31 cellular contexts compared by ENCODE assay signal in the genomic region with DNA sequence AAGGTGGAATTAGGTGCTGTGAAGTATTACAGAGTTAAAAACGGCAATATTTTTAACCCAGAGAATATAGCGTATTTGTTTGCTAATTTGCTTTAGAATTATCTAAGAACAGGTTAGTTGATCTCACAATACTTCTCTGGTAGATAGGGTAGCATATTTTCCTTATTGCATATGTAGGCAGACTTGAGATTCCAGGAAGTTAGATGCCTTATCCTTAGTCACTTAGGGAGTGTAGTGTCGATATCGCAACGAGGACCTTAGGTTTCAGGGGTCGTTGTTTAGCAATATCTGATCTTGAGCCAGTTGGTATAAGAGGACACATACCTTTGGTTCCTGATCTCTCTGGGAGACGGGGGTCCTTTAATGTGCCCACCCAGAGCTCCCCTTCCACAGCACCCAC.
"Had no signal": no experiment of that assay in that cellular context is flagged by ENCODE, and none has a peak within 500 bp of the region (broad histone marks: within the 10 kb centered on the region; RNA-seq: fewer than 3 reads in every experiment).

No MANE protein-coding gene starts in this region.

- H3K27me3 ChIP-seq: esophagus muscularis mucosa, gastrocnemius medialis, pancreas, sigmoid colon, stomach, thyroid gland, upper lobe of right lung had no signal

- FAIRE-seq: keratinocyte, pancreas, small intestine, TTC549 had no signal

- H3K9me3 ChIP-seq: esophagus muscularis mucosa, gastrocnemius medialis, neutrophil, pancreas, psoas muscle, sigmoid colon, stomach, thyroid gland, upper lobe of right lung had no signal

- H3K27ac Mint-ChIP-seq: activated naive CD4-positive, alpha-beta T cell treated with anti-CD3 and anti-CD28 coated beads, Interleukin-2, amount 10 ng/mL, durations not matched to agents 7 days and 5 days; dendritic cell treated with granulocyte-macrophage colony-stimulating factor and Interleukin-4, amounts not matched to agents 40 ng/mL and 50 ng/mL, for 4 days; endodermal cell; stimulated activated naive B cell treated with anti-CD40 and anti-IgM and Interleukin-4, amounts not matched to agents 10 μg/mL and 1 μg/mL and 100 μg/mL, for 72 hours; T-helper 1 cell treated with Interleukin-12 subunit alpha and Interleukin-12 subunit beta and Interleukin-4 antibody, amounts not matched to agents 30 μg/mL and 1 μg/mL, for 36 hours had no signal

- H3K4me3 Mint-ChIP-seq: activated naive CD4-positive, alpha-beta T cell treated with anti-CD3 and anti-CD28 coated beads, Interleukin-2, amount 10 ng/mL, durations not matched to agents 7 days and 5 days; dendritic cell treated with granulocyte-macrophage colony-stimulating factor and Interleukin-4, amounts not matched to agents 40 ng/mL and 50 ng/mL, for 4 days; endodermal cell; nephron; stimulated activated naive B cell treated with anti-CD40 and anti-IgM and Interleukin-4, amounts not matched to agents 10 μg/mL and 1 μg/mL and 100 μg/mL, for 72 hours; T-helper 1 cell treated with Interleukin-12 subunit alpha and Interleukin-12 subunit beta and Interleukin-4 antibody, amounts not matched to agents 30 μg/mL and 1 μg/mL, for 36 hours had no signal

- H3K36me3 Mint-ChIP-seq: activated naive CD4-positive, alpha-beta T cell treated with anti-CD3 and anti-CD28 coated beads, Interleukin-2, amount 10 ng/mL, durations not matched to agents 7 days and 5 days; stimulated activated naive B cell treated with anti-CD40 and anti-IgM and Interleukin-4, amounts not matched to agents 10 μg/mL and 1 μg/mL and 100 μg/mL, for 72 hours had no signal

- H3K4me1 ChIP-seq: gastrocnemius medialis, psoas muscle, sigmoid colon had no signal

- DNase-seq: activated CD4-positive, alpha-beta T cell treated with anti-CD3 and anti-CD28 coated beads for 48 hours; activated CD4-positive, alpha-beta T cell treated with anti-CD3 and anti-CD28 coated beads, Interleukin-2, amount 50 U/mL, for 48 hours; activated CD8-positive, alpha-beta memory T cell treated with anti-CD3 and anti-CD28 coated beads for 24 hours; activated effector memory CD4-positive, alpha-beta T cell treated with anti-CD3 and anti-CD28 coated beads, Interleukin-2, amount 50 U/mL, for 16 hours; activated naive CD4-positive, alpha-beta T cell treated with anti-CD3 and anti-CD28 coated beads, Interleukin-2, amount 10 ng/mL, durations not matched to agents 7 days and 5 days; amniotic stem cell; central memory CD4-positive, alpha-beta T cell; endodermal cell; gastrocnemius medialis; glutamatergic neuron; left cardiac atrium; pancreas; psoas muscle; sigmoid colon; small intestine; stimulated activated CD4-positive, alpha-beta T cell treated with anti-CD3 and anti-CD28 coated beads, Interleukin-1b, Interleukin-23, amount 100 ng/mL, for 48 hours; stimulated activated naive B cell treated with anti-CD40 and anti-IgM and Interleukin-4, amounts not matched to agents 10 μg/mL and 1 μg/mL and 100 μg/mL, for 72 hours; stomach; SW 1271; T-helper 9 cell; thyroid gland; upper lobe of right lung had no signal

- H3K36me3 ChIP-seq: esophagus muscularis mucosa, gastrocnemius medialis, neutrophil, pancreas, sigmoid colon, stomach, thyroid gland, upper lobe of right lung had no signal

- H3K27ac ChIP-seq: esophagus muscularis mucosa, gastrocnemius medialis, neutrophil, pancreas, psoas muscle, sigmoid colon, thyroid gland, upper lobe of right lung, VCaP had no signal

- H3K9me3 Mint-ChIP-seq: activated naive CD4-positive, alpha-beta T cell treated with anti-CD3 and anti-CD28 coated beads, Interleukin-2, amount 10 ng/mL, durations not matched to agents 7 days and 5 days; dendritic cell treated with granulocyte-macrophage colony-stimulating factor and Interleukin-4, amounts not matched to agents 40 ng/mL and 50 ng/mL, for 4 days; nephron; stimulated activated naive B cell treated with anti-CD40 and anti-IgM and Interleukin-4, amounts not matched to agents 10 μg/mL and 1 μg/mL and 100 μg/mL, for 72 hours; T-helper 1 cell treated with Interleukin-12 subunit alpha and Interleukin-12 subunit beta and Interleukin-4 antibody, amounts not matched to agents 30 μg/mL and 1 μg/mL, for 36 hours had no signal

- H3K4me3 ChIP-seq: esophagus muscularis mucosa, gastrocnemius medialis, pancreas, psoas muscle, sigmoid colon, stomach, thyroid gland, upper lobe of right lung had no signal

- ATAC-seq: activated CD4-positive, CD25-positive, alpha-beta regulatory T cell treated with anti-CD3 and anti-CD28 coated beads, Interleukin-2, amount 50 U/mL, for 24 hours; gastrocnemius medialis; left cardiac atrium; pancreas; psoas muscle; stimulated activated naive B cell treated with anti-CD40 and anti-IgM and Interleukin-4, amounts not matched to agents 10 μg/mL and 1 μg/mL and 100 μg/mL, for 72 hours; upper lobe of right lung had no signal

- H3K27me3 Mint-ChIP-seq: dendritic cell treated with granulocyte-macrophage colony-stimulating factor and Interleukin-4, amounts not matched to agents 40 ng/mL and 50 ng/mL, for 4 days; stimulated activated naive B cell treated with anti-CD40 and anti-IgM and Interleukin-4, amounts not matched to agents 10 μg/mL and 1 μg/mL and 100 μg/mL, for 72 hours had no signal
